ENCODE assay signal across 8 cellular contexts in the genomic region with DNA sequence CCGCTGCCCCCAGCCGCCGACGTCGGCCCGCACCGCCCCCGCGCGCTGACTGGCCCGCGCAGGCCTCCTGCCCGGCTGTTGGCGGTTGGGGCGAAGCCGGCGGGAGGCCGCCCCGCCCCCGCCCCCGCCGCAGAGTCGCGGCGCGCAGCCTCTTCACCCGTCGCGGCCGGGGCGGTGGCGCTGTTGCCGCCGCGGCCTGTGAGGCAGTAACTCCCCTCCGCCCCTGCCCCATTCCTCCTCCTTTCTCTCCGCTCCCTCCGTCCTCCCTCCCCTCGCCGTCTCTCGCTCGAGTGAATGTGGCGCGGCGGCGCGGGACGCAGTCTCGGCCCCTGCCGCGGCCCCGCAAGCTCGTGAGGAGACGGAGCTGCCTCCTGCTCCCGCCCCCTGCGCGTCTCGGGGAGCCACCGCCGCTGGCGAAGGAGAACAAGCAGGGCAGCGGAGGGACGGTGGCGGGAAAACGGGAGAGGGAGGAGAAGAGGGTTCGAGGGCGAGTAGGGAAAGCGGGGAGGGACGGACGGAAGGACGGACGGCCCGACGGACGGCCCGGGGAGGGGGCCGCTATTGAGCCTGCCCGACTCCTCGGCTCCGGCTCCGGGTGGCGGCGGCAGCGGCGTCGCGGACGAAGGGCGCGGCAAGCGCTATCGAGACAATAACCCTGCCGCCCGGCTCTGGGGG. TPM values are rescaled to one million over a fixed set of nuclear protein-coding genes. Genes with fewer than 3 reads are reported as not detected.
DNase-seq lines count a peak whose midpoint lies in the region; ATAC-seq and TF ChIP-seq lines count a peak whose summit lies in the region.

No MANE protein-coding gene starts in this region.

- peak overlapping the region; percentile 96 for H3K27ac Mint-ChIP-seq in activated B cell treated with CpG ODN at 0.5 μM for 24 hours

- CTCF ChIA-PET in activated B cell treated with CpG ODN at 0.5 μM for 24 hours (lab: Charles Lee), result no interaction called here

- intact Hi-C loops in activated B cell treated with CpG ODN at 0.5 μM for 24 hours (cut with micrococcal nuclease), result loop anchor here (1.0 to 10.0 kb wide), 10 partner anchors 85 to 1279 kb away; a partner anchor contains a TSS

- peak; percentile 80 for DNase-seq in AG09319 (ENCODE audit: extremely low read depth, low read depth)
- peak; percentile 72 for DNase-seq in NCI-H2171 treated with DMSO at 0.1 percent for 48 hours (lab: John Stamatoyannopoulos, UW)
- DNase-seq in activated B cell treated with CpG ODN at 0.5 μM for 24 hours, result peak; percentile 82
- peak; percentile 66 for DNase-seq in cerebellar cortex (ENCODE audit: low spot score)
- peak; percentile 83 for DNase-seq in kidney glomerular epithelial cell (lab: John Stamatoyannopoulos, UW)
- DNase-seq in stimulated activated CD4-positive, alpha-beta T cell treated with anti-CD3 and anti-CD28 coated beads, Interleukin-15, amount 100 ng/mL, for 48 hours (ENCODE audit: low read depth in 2 of 2), result peak; percentile 54 to 55

- H3K27me3 Mint-ChIP-seq in activated B cell treated with CpG ODN at 0.5 μM for 24 hours, result no peaks in the 10 kb centered on the region

- POLR2A ChIA-PET in activated B cell treated with CpG ODN at 0.5 μM for 24 hours (lab: Charles Lee), result interaction anchor here (0.6 to 4.1 kb wide), 13 partner anchors 10 to 363 kb away, joined by 3 to 29 read pairs (median 4); a partner anchor contains a TSS

- no peaks in the 10 kb centered on the region for H3K9me3 Mint-ChIP-seq in activated B cell treated with CpG ODN at 0.5 μM for 24 hours

- ATAC-seq in GM18868 (IDR thresholded peaks at IDR 0.05; ENCODE audit: unreplicated experiment) (peak; percentile 65), HG03097 (IDR thresholded peaks at IDR 0.05; ENCODE audit: low FRiP score, unreplicated experiment) (peak; percentile 56), activated B cell treated with CpG ODN at 0.5 μM for 24 hours (ENCODE audit: low read depth) (peak; percentile 73)

- TF ChIP-seq CTCF in AG09319 (IDR thresholded peaks at IDR 0.05; ENCODE audit: low read depth, low read length), result peak; percentile 27
- TF ChIP-seq CTCF in activated B cell treated with CpG ODN at 0.5 μM for 24 hours (IDR thresholded peaks at IDR 0.05), result no peak

- H3K36me3 Mint-ChIP-seq in activated B cell treated with CpG ODN at 0.5 μM for 24 hours (ENCODE audit: low read depth), result peaks cover 26% of the 10 kb centered on the region

- peak overlapping the region; percentile 93 for H3K4me3 Mint-ChIP-seq in activated B cell treated with CpG ODN at 0.5 μM for 24 hours

- H3K4me1 Mint-ChIP-seq in activated B cell treated with CpG ODN at 0.5 μM for 24 hours, result peaks cover 42% of the 10 kb centered on the region

RNA-seq across cellular contexts. Expression of a gene that starts 0.6 kb away (rescaled TPM):
- total RNA-seq in activated B cell treated with CpG ODN at 0.5 μM for 24 hours, result 77.9 and 88.5 TPM in 2 replicates

Comparison
In these comparisons a context has a peak if more than half of its experiments do, and no peak if none do; other contexts are left out.
1. Peak in every context shown above with its lines: DNase-seq and ATAC-seq.